Comparison of ENCODE assay signal across 11 cellular contexts in genomic region chr21:36471254-36471723, GRCh38. TPM values are rescaled to one million over a fixed set of nuclear protein-coding genes. Genes with fewer than 3 reads are reported as not detected.
DNase-seq lines count a peak whose midpoint lies in the region; ATAC-seq and TF ChIP-seq lines count a peak whose summit lies in the region.
"Had no signal": no experiment of that assay in that cellular context is flagged by ENCODE, and none has a peak within 500 bp of the region (broad histone marks: within the 10 kb centered on the region; RNA-seq: fewer than 3 reads in every experiment).

No MANE protein-coding gene starts in this region.

- H3K4me3 ChIP-seq in ascending aorta: no peak overlapping the region
- H3K4me3 ChIP-seq: lung had no signal

- intact Hi-C loops in ascending aorta (cut with DNase I): no loop called here

- no peak for TF ChIP-seq CTCF in ascending aorta (IDR thresholded peaks at IDR 0.05)

- ATAC-seq in GM18499 (IDR thresholded peaks at IDR 0.05; ENCODE audit: insufficient read depth, unreplicated experiment) (peak; percentile 61), GM21447 (IDR thresholded peaks at IDR 0.05; ENCODE audit: unreplicated experiment) (peak; percentile 76), GM19035 (IDR thresholded peaks at IDR 0.05; ENCODE audit: unreplicated experiment) (no peak)

- H3K36me3 ChIP-seq in ascending aorta: no peaks in the 10 kb centered on the region

- DNase-seq in HT1080 (ENCODE audit: low read depth) (peak; percentile 36), glomerular visceral epithelial cell (ENCODE audit: extremely low spot score) (peak; percentile 65), ascending aorta (ENCODE audit: low spot score in 2 of 2) (no peak), substantia nigra (lab: John Stamatoyannopoulos, UW) (no peak), NCI-H1092 treated with DMSO at 0.1 percent for 48 hours (lab: John Stamatoyannopoulos, UW) (no peak)
- DNase-seq: GF-D8, NCI-H2107 had no signal

- no peaks in the 10 kb centered on the region for H3K27me3 ChIP-seq in ascending aorta

- no peak overlapping the region for H3K27ac ChIP-seq in ascending aorta
- H3K27ac ChIP-seq in substantia nigra (ENCODE audit: low read depth, low read length, poor library complexity, severe bottlenecking): no peak overlapping the region

- H3K9me3 ChIP-seq in ascending aorta: no peaks in the 10 kb centered on the region

- H3K4me1 ChIP-seq in ascending aorta: no peaks in the 10 kb centered on the region

RNA-seq across cellular contexts. Expression of gene CLDN14, which starts 8.6 kb away (rescaled TPM):
- total RNA-seq in HT1080 (2014; rRNA removed; shearing (Covaris generic)): 0.13 TPM in 1 of 2 replicates, not detected in the other
- polyA plus RNA-seq in HT1080 (2015; cell fraction: cytosol; rRNA removed): 0.06 and 0.23 TPM in 2 replicates
- 0.14 TPM in 1 of 2 replicates, not detected in the other for polyA plus RNA-seq in HT1080 (2015; cell fraction: nucleus; rRNA removed)
- not detected for total RNA-seq in ascending aorta

Comparison
In these comparisons a context has a peak if more than half of its experiments do, and no peak if none do; other contexts are left out.
1. DNase-seq: peak in HT1080 (single experiment) and glomerular visceral epithelial cell (single experiment); none in ascending aorta (0 of 2), substantia nigra (0 of 49) and NCI-H1092 treated with DMSO at 0.1 percent for 48 hours (single experiment).